In genomic region chr20:9966966-9967365, GRCh38 we compare ENCODE assay signal across 10 cellular contexts.
A peak's percentile ranks its signal among the peaks of the same experiment; 100 is the strongest.
DNase-seq lines count a peak whose midpoint lies in the region; ATAC-seq and TF ChIP-seq lines count a peak whose summit lies in the region.
"Had no signal": no experiment of that assay in that cellular context is flagged by ENCODE, and none has a peak within 500 bp of the region (broad histone marks: within the 10 kb centered on the region; RNA-seq: fewer than 3 reads in every experiment).

No MANE protein-coding gene starts in this region.

- ATAC-seq in GM23338, result peak; percentile 70
- ATAC-seq in Panc1, result no peak
- ATAC-seq in GM18858 (IDR thresholded peaks at IDR 0.05; ENCODE audit: unreplicated experiment), result no peak
- no peak for ATAC-seq in activated CD8-positive, alpha-beta T cell treated with anti-CD3 and anti-CD28 coated beads for 36 hours

- no TSS peak for BruUV-seq in Panc1 (replicated peaks; lab: Mats Ljungman, UMichigan)

- DNase-seq in ACHN, result peak; percentile 8
- peak; percentile 50 for DNase-seq in GM23338 (ENCODE audit: low spot score)
- no peak for DNase-seq in Panc1 (ENCODE audit: low read depth, low spot score)
- DNase-seq in fibroblast of villous mesenchyme (ENCODE audit: low read depth), result no peak
- DNase-seq in CD14-positive monocyte (ENCODE audit: low spot score), result no peak
- DNase-seq in activated CD8-positive, alpha-beta T cell treated with anti-CD3 and anti-CD28 coated beads for 36 hours, result no peak
- no peak for DNase-seq in HPDE6-E6E7 (ENCODE audit: extremely low spot score)
- DNase-seq: activated CD4-positive, alpha-beta T cell treated with anti-CD3 and anti-CD28 coated beads for 1 hour; DMS153 had no signal

- in situ Hi-C loops in ACHN (cut with HindIII; ENCODE audit: low pct_ligation_motif_present, low pct_unique_long_range_greater_than_20kb, low sequenced_read_pairs) (no loop called here), Panc1 (cut with HindIII; ENCODE audit: low pct_unique_long_range_greater_than_20kb, low sequenced_read_pairs) (no loop called here)

- H3K4me1 Mint-ChIP-seq in GM23338, result peaks cover 9% of the 10 kb centered on the region
- peaks cover 2% of the 10 kb centered on the region for H3K4me1 Mint-ChIP-seq in CD14-positive monocyte
- no peaks in the 10 kb centered on the region for H3K4me1 Mint-ChIP-seq in activated CD8-positive, alpha-beta T cell treated with anti-CD3 and anti-CD28 coated beads for 36 hours (ENCODE audit: low read depth)

- no peaks in the 10 kb centered on the region for H3K79me2 ChIP-seq in GM23338 (replicated peaks; ENCODE audit: insufficient read depth)

- intact Hi-C loops in Panc1 (cut with micrococcal nuclease; ENCODE audit: unreplicated experiment), result no loop called here
- intact Hi-C loops in CD14-positive monocyte (cut with micrococcal nuclease), result no loop called here
- intact Hi-C loops in activated CD8-positive, alpha-beta T cell treated with anti-CD3 and anti-CD28 coated beads for 36 hours (cut with micrococcal nuclease), result no loop called here

- CTCF ChIA-PET in Panc1 (lab: Charles Lee), result no interaction called here
- CTCF ChIA-PET in activated CD8-positive, alpha-beta T cell treated with anti-CD3 and anti-CD28 coated beads for 36 hours (lab: Charles Lee), result interaction anchor here (1.4 kb wide), 1 partner anchor 350 kb away, joined by 4 read pairs; no protein-coding TSS in a partner anchor

- H3K27ac ChIP-seq in GM23338 (ENCODE audit: low read depth) (no peak overlapping the region), Panc1 (ENCODE audit: low read length) (no peak overlapping the region)

- TF ChIP-seq CTCF in GM23338 (conservative IDR thresholded peaks at IDR 0.05; ENCODE audit: low read depth in 2 of 2) (peak; percentile 51 to 58), Panc1 (IDR thresholded peaks at IDR 0.05) (peak; percentile 62), fibroblast of villous mesenchyme (IDR thresholded peaks at IDR 0.05; ENCODE audit: insufficient read depth, low read depth, low read length) (peak; percentile 23), CD14-positive monocyte (IDR thresholded peaks at IDR 0.05) (no peak)
- no peak for TF ChIP-seq CTCF in activated CD8-positive, alpha-beta T cell treated with anti-CD3 and anti-CD28 coated beads for 36 hours (IDR thresholded peaks at IDR 0.05)

- H3K9me2 ChIP-seq in GM23338 (ENCODE audit: insufficient read depth), result 0 out of 2 replicates have a peak, but pooled peaks cover 6% of the 10 kb centered on the region

- H3K27me3 Mint-ChIP-seq in GM23338 (ENCODE audit: insufficient read depth, low read depth, poor library complexity) (no peaks in the 10 kb centered on the region), CD14-positive monocyte (ENCODE audit: low read depth in 3 of 3) (peaks cover 6 to 14% (median 7%) of the 10 kb centered on the region in 3 donors)
- peaks cover 10% of the 10 kb centered on the region for H3K27me3 Mint-ChIP-seq in activated CD8-positive, alpha-beta T cell treated with anti-CD3 and anti-CD28 coated beads for 36 hours

- H3K4me2 ChIP-seq in GM23338, result no peak overlapping the region

- H3K36me3 ChIP-seq in GM23338 (ENCODE audit: insufficient read depth) (no peaks in the 10 kb centered on the region), Panc1 (ENCODE audit: control insufficient read depth, insufficient read depth, low read length) (no peaks in the 10 kb centered on the region)

- H3K27me3 ChIP-seq in GM23338 (ENCODE audit: insufficient read depth) (no peaks in the 10 kb centered on the region), Panc1 (ENCODE audit: control insufficient read depth, insufficient read depth, low read length) (no peaks in the 10 kb centered on the region)

- POLR2A ChIA-PET in Panc1 (lab: Charles Lee), result no interaction called here
- POLR2A ChIA-PET in activated CD8-positive, alpha-beta T cell treated with anti-CD3 and anti-CD28 coated beads for 36 hours (lab: Charles Lee), result no interaction called here

- no peaks in the 10 kb centered on the region for H3F3A ChIP-seq in GM23338 (replicated peaks; ENCODE audit: low read depth)

- H3K9me3 Mint-ChIP-seq in GM23338 (no peaks in the 10 kb centered on the region), CD14-positive monocyte (peaks cover 0 to 3% (median 0%) of the 10 kb centered on the region in 7 donors)
- H3K9me3 Mint-ChIP-seq in activated CD8-positive, alpha-beta T cell treated with anti-CD3 and anti-CD28 coated beads for 36 hours, result no peaks in the 10 kb centered on the region

- no peaks in the 10 kb centered on the region for H4K20me1 ChIP-seq in GM23338 (replicated peaks; ENCODE audit: insufficient read depth)

- H3K4me3 ChIP-seq in GM23338, result no peak overlapping the region
- no peak overlapping the region for H3K4me3 ChIP-seq in Panc1 (ENCODE audit: low read depth in 2 of 2, low read length in 2 of 2)
- no peak overlapping the region for H3K4me3 ChIP-seq in fibroblast of villous mesenchyme (ENCODE audit: low read depth, low read length)

- peak overlapping the region; percentile 85 for H2AFZ ChIP-seq in GM23338

- H3K27ac Mint-ChIP-seq in GM23338 (no peak overlapping the region), CD14-positive monocyte (no peak overlapping the region)
- H3K27ac Mint-ChIP-seq in activated CD8-positive, alpha-beta T cell treated with anti-CD3 and anti-CD28 coated beads for 36 hours, result no peak overlapping the region

- H3K9me3 ChIP-seq in Panc1 (ENCODE audit: control insufficient read depth, insufficient read depth, low read depth, low read length), result no peaks in the 10 kb centered on the region

- H3K4me3 Mint-ChIP-seq in GM23338, result no peak overlapping the region
- no peak overlapping the region for H3K4me3 Mint-ChIP-seq in CD14-positive monocyte
- H3K4me3 Mint-ChIP-seq in activated CD8-positive, alpha-beta T cell treated with anti-CD3 and anti-CD28 coated beads for 36 hours, result no peak overlapping the region

- H3K4me1 ChIP-seq in GM23338 (ENCODE audit: insufficient read depth) (peaks cover 9% of the 10 kb centered on the region; the same call in 1 of the 2 replicates), Panc1 (ENCODE audit: control insufficient read depth, insufficient read depth, low read length) (no peaks in the 10 kb centered on the region)

- H3K36me3 Mint-ChIP-seq in GM23338 (ENCODE audit: low read depth) (no peaks in the 10 kb centered on the region), CD14-positive monocyte (no peaks in the 10 kb centered on the region)
- H3K36me3 Mint-ChIP-seq in activated CD8-positive, alpha-beta T cell treated with anti-CD3 and anti-CD28 coated beads for 36 hours (ENCODE audit: low read depth), result no peaks in the 10 kb centered on the region

TF ChIP-seq in GM23338, 12 proteins besides CTCF, POLR2A, EP300 and RAD21:
- TF ChIP-seq ZNF114 (CRISPR knock-in tag; IDR thresholded peaks at IDR 0.05), result no peak
- no peak for TF ChIP-seq STAT1 (IDR thresholded peaks at IDR 0.05; ENCODE audit: unreplicated experiment)
- TF ChIP-seq ZNF331 (CRISPR knock-in tag; IDR thresholded peaks at IDR 0.05; ENCODE audit: low read depth), result no peak
- no peak for TF ChIP-seq ETS1 (IDR thresholded peaks at IDR 0.05)
- no peak for TF ChIP-seq REST (IDR thresholded peaks at IDR 0.05; ENCODE audit: unreplicated experiment)

Comparison
In these comparisons a context has a peak if more than half of its experiments do, and no peak if none do; other contexts are left out.
1. DNase-seq: peak in ACHN (single experiment) and GM23338 (single experiment); none in Panc1 (single experiment), fibroblast of villous mesenchyme (single experiment), CD14-positive monocyte (single experiment), activated CD8-positive, alpha-beta T cell treated with anti-CD3 and anti-CD28 coated beads for 36 hours (single experiment) and HPDE6-E6E7 (single experiment).
2. CTCF ChIP-seq: peak in GM23338 (2 of 2), Panc1 (single experiment) and fibroblast of villous mesenchyme (single experiment); none in CD14-positive monocyte (single experiment) and activated CD8-positive, alpha-beta T cell treated with anti-CD3 and anti-CD28 coated beads for 36 hours (single experiment).